Comparison of ENCODE assay signal across 17 cellular contexts in the genomic region with DNA sequence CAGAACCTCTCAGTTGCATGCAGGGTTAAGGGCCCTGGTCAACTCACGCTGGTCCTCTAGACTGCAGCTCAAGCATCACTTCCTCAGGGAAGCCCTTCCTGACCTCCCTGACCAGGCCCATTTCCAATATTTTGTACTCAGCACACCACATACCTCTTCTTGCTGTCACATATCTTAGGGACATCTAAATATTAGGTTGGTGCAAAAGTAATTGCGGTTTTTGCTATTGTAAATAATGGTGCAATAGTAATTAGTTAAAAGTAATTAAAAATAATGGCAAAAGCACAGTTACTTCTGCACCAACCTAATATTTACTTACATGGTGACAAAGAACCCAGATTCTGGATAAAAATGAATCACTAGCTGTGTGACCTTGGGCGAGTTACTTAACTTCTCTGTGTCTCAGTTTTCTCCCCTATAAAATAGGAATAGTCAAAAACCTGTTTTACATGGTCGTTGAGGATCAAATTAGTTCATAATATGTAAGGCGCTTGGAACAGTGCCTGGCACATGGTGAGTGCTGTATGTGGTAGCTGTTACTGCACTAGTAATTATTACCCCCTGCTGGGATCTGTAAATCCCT.
DNase-seq lines count a peak whose midpoint lies in the region; ATAC-seq and TF ChIP-seq lines count a peak whose summit lies in the region.
"Had no signal": no experiment of that assay in that cellular context is flagged by ENCODE, and none has a peak within 500 bp of the region (broad histone marks: within the 10 kb centered on the region; RNA-seq: fewer than 3 reads in every experiment).

No MANE protein-coding gene starts in this region.

- H3K36me3 ChIP-seq in right atrium auricular region, result no peaks in the 10 kb centered on the region

- no peaks in the 10 kb centered on the region for H3K27me3 Mint-ChIP-seq in activated naive CD4-positive, alpha-beta T cell treated with anti-CD3 and anti-CD28 coated beads, Interleukin-2, amount 50 U/mL, for 24 hours
- H3K27me3 Mint-ChIP-seq in IgD-negative memory B cell, result no peaks in the 10 kb centered on the region
- no peaks in the 10 kb centered on the region for H3K27me3 Mint-ChIP-seq in activated naive CD8-positive, alpha-beta T cell treated with anti-CD3 and anti-CD28 coated beads for 36 hours
- H3K27me3 Mint-ChIP-seq in stimulated activated naive B cell treated with anti-CD40 and anti-IgM and Interleukin-4, amounts not matched to agents 10 μg/mL and 1 μg/mL and 100 μg/mL, for 72 hours, result no peaks in the 10 kb centered on the region

- no peak overlapping the region for H3K27ac ChIP-seq in right atrium auricular region
- H3K27ac ChIP-seq: hepatocyte, VCaP had no signal

- H3K27me3 ChIP-seq in right atrium auricular region, result no peaks in the 10 kb centered on the region

- ATAC-seq in stimulated activated naive B cell treated with anti-CD40 and anti-IgM and Interleukin-4, amounts not matched to agents 10 μg/mL and 1 μg/mL and 100 μg/mL, for 72 hours (replicated peaks), result no peak

- no peaks in the 10 kb centered on the region for H3K4me1 ChIP-seq in right atrium auricular region

- H3K36me3 Mint-ChIP-seq in activated naive CD4-positive, alpha-beta T cell treated with anti-CD3 and anti-CD28 coated beads, Interleukin-2, amount 50 U/mL, for 24 hours, result no peaks in the 10 kb centered on the region
- H3K36me3 Mint-ChIP-seq in IgD-negative memory B cell, result peaks cover 8% of the 10 kb centered on the region
- peaks cover 4% of the 10 kb centered on the region for H3K36me3 Mint-ChIP-seq in activated naive CD8-positive, alpha-beta T cell treated with anti-CD3 and anti-CD28 coated beads for 36 hours
- peaks cover 18 to 29% of the 10 kb centered on the region in 2 donors for H3K36me3 Mint-ChIP-seq in stimulated activated naive B cell treated with anti-CD40 and anti-IgM and Interleukin-4, amounts not matched to agents 10 μg/mL and 1 μg/mL and 100 μg/mL, for 72 hours

- DNase-seq in activated naive CD4-positive, alpha-beta T cell (lab: John Stamatoyannopoulos, UW), result no peak
- DNase-seq in activated naive CD8-positive, alpha-beta T cell treated with anti-CD3 and anti-CD28 coated beads for 36 hours, result no peak
- DNase-seq in stimulated activated naive B cell treated with anti-CD40 and anti-IgM and Interleukin-4, amounts not matched to agents 10 μg/mL and 1 μg/mL and 100 μg/mL, for 72 hours, result no peak
- no peak for DNase-seq in cerebellar cortex (ENCODE audit: low spot score)
- DNase-seq in right atrium auricular region (ENCODE audit: low spot score), result no peak
- DNase-seq: DMS 273 treated with DMSO at 0.1 percent for 48 hours; foreskin fibroblast; islet precursor cell; NCI-H1694; NCI-H2227 treated with DMSO at 0.1 percent for 48 hours; NK-92 treated with Interleukin-12 subunit alpha and Interleukin-12 subunit beta, amount 100 ng/mL, for 24 hours; stimulated activated CD4-positive, alpha-beta T cell treated with anti-CD3 and anti-CD28 coated beads, Interleukin-2, amount 100 ng/mL, for 24 hours had no signal

- H3K4me1 Mint-ChIP-seq in activated naive CD4-positive, alpha-beta T cell treated with anti-CD3 and anti-CD28 coated beads, Interleukin-2, amount 50 U/mL, for 24 hours, result peaks cover 62% of the 10 kb centered on the region
- H3K4me1 Mint-ChIP-seq in IgD-negative memory B cell, result peaks cover 62 to 78% (median 76%) of the 10 kb centered on the region in 3 donors
- H3K4me1 Mint-ChIP-seq in activated naive CD8-positive, alpha-beta T cell treated with anti-CD3 and anti-CD28 coated beads for 36 hours, result peaks cover 50% of the 10 kb centered on the region
- peaks cover 61 to 90% of the 10 kb centered on the region in 2 donors for H3K4me1 Mint-ChIP-seq in stimulated activated naive B cell treated with anti-CD40 and anti-IgM and Interleukin-4, amounts not matched to agents 10 μg/mL and 1 μg/mL and 100 μg/mL, for 72 hours
- H3K4me1 Mint-ChIP-seq: nephron had no signal

- H3K27ac Mint-ChIP-seq in activated naive CD4-positive, alpha-beta T cell treated with anti-CD3 and anti-CD28 coated beads, Interleukin-2, amount 50 U/mL, for 24 hours, result peak overlapping the region; percentile 85
- peak overlapping the region; percentile 76 to 93 (median 88) for H3K27ac Mint-ChIP-seq in IgD-negative memory B cell
- peak overlapping the region; percentile 8 for H3K27ac Mint-ChIP-seq in activated naive CD8-positive, alpha-beta T cell treated with anti-CD3 and anti-CD28 coated beads for 36 hours
- H3K27ac Mint-ChIP-seq in stimulated activated naive B cell treated with anti-CD40 and anti-IgM and Interleukin-4, amounts not matched to agents 10 μg/mL and 1 μg/mL and 100 μg/mL, for 72 hours, result no peak overlapping the region
- H3K27ac Mint-ChIP-seq: nephron had no signal

- no peak overlapping the region for H3K4me3 Mint-ChIP-seq in activated naive CD4-positive, alpha-beta T cell treated with anti-CD3 and anti-CD28 coated beads, Interleukin-2, amount 50 U/mL, for 24 hours
- peak overlapping the region; percentile 63 to 90 (median 80) for H3K4me3 Mint-ChIP-seq in IgD-negative memory B cell
- H3K4me3 Mint-ChIP-seq in activated naive CD8-positive, alpha-beta T cell treated with anti-CD3 and anti-CD28 coated beads for 36 hours, result no peak overlapping the region
- H3K4me3 Mint-ChIP-seq in stimulated activated naive B cell treated with anti-CD40 and anti-IgM and Interleukin-4, amounts not matched to agents 10 μg/mL and 1 μg/mL and 100 μg/mL, for 72 hours, result peak overlapping the region; percentile 60 to 77
- H3K4me3 Mint-ChIP-seq: nephron had no signal

- H3K9me3 Mint-ChIP-seq in activated naive CD4-positive, alpha-beta T cell treated with anti-CD3 and anti-CD28 coated beads, Interleukin-2, amount 50 U/mL, for 24 hours, result no peaks in the 10 kb centered on the region
- H3K9me3 Mint-ChIP-seq in IgD-negative memory B cell, result no peaks in the 10 kb centered on the region
- no peaks in the 10 kb centered on the region for H3K9me3 Mint-ChIP-seq in activated naive CD8-positive, alpha-beta T cell treated with anti-CD3 and anti-CD28 coated beads for 36 hours
- H3K9me3 Mint-ChIP-seq in stimulated activated naive B cell treated with anti-CD40 and anti-IgM and Interleukin-4, amounts not matched to agents 10 μg/mL and 1 μg/mL and 100 μg/mL, for 72 hours, result no peaks in the 10 kb centered on the region
- H3K9me3 Mint-ChIP-seq: nephron had no signal

- TF ChIP-seq CTCF in right atrium auricular region (IDR thresholded peaks at IDR 0.05), result no peak

- no peak overlapping the region for H3K4me3 ChIP-seq in right atrium auricular region
- H3K4me3 ChIP-seq: hepatocyte had no signal

- no peaks in the 10 kb centered on the region for H3K9me3 ChIP-seq in right atrium auricular region

Comparison
In these comparisons a context has a peak if more than half of its experiments do, and no peak if none do; other contexts are left out.
1. H3K4me3 Mint-ChIP-seq: peak in IgD-negative memory B cell (4 of 4) and stimulated activated naive B cell treated with anti-CD40 and anti-IgM and Interleukin-4, amounts not matched to agents 10 μg/mL and 1 μg/mL and 100 μg/mL, for 72 hours (2 of 2); none in activated naive CD4-positive, alpha-beta T cell treated with anti-CD3 and anti-CD28 coated beads, Interleukin-2, amount 50 U/mL, for 24 hours (single experiment) and activated naive CD8-positive, alpha-beta T cell treated with anti-CD3 and anti-CD28 coated beads for 36 hours (single experiment).